8 cellular contexts compared by ENCODE assay signal in genomic region chr15:41331281-41331680, GRCh38. TPM values are rescaled to one million over a fixed set of nuclear protein-coding genes. Genes with fewer than 3 reads are reported as not detected.
DNase-seq lines count a peak whose midpoint lies in the region; ATAC-seq and TF ChIP-seq lines count a peak whose summit lies in the region.

No MANE protein-coding gene starts in this region.

- H3K9me3 ChIP-seq in mucosa of rectum (ENCODE audit: control insufficient read depth in 2 of 2, low read length in 2 of 2), result no peaks in the 10 kb centered on the region

- H3K27me3 ChIP-seq in BJ (ENCODE audit: control insufficient read depth, insufficient read depth, low read length), result no peaks in the 10 kb centered on the region
- no peaks in the 10 kb centered on the region for H3K27me3 ChIP-seq in mucosa of rectum (ENCODE audit: control insufficient read depth in 2 of 2, insufficient read depth in 2 of 2, low read length in 2 of 2)

- H3K27ac Mint-ChIP-seq in HFFc6, result peak overlapping the region; percentile 98
- H3K27ac Mint-ChIP-seq in activated T-helper 17 cell treated with anti-CD3 and anti-CD28 coated beads, Interleukin-2, amount 50 U/mL, for 72 hours, result peak overlapping the region; percentile 93

- CTCF ChIA-PET in BJ (lab: Yijun Ruan, JAX), result interaction anchor here (0.7 to 2.7 kb wide), 3 partner anchors 14 to 427 kb away, joined by 3 to 16 read pairs (median 3); no protein-coding TSS in a partner anchor

- peak overlapping the region; percentile 99 for H3K4me3 Mint-ChIP-seq in HFFc6
- peak overlapping the region; percentile 95 for H3K4me3 Mint-ChIP-seq in activated T-helper 17 cell treated with anti-CD3 and anti-CD28 coated beads, Interleukin-2, amount 50 U/mL, for 72 hours

- DNase-seq in BJ (ENCODE audit: low read depth) (no peak), HFFc6 (no peak), NOMO-1 (lab: John Stamatoyannopoulos, UW; ENCODE audit: unreplicated experiment in 2 of 2) (no peak), SIG-M5 treated with dmso at 0.1 percent for 504 hours (lab: John Stamatoyannopoulos, UW; ENCODE audit: unreplicated experiment) (no peak)

- peaks cover 6 to 15% of the 10 kb centered on the region in 2 donors for H3K4me1 ChIP-seq in mucosa of rectum (ENCODE audit: control insufficient read depth in 2 of 2, insufficient read depth in 2 of 2, low read length in 2 of 2)

- peaks cover 21% of the 10 kb centered on the region for H3K4me1 Mint-ChIP-seq in HFFc6 (ENCODE audit: low read depth)
- peaks cover 10% of the 10 kb centered on the region for H3K4me1 Mint-ChIP-seq in activated T-helper 17 cell treated with anti-CD3 and anti-CD28 coated beads, Interleukin-2, amount 50 U/mL, for 72 hours

- no peak overlapping the region for H3K27ac ChIP-seq in mucosa of rectum (ENCODE audit: low read depth in 2 of 2, low read length in 2 of 2)

- POLR2A ChIA-PET in BJ (lab: Charles Lee), result no interaction called here

- H3K4me3 ChIP-seq in BJ (ENCODE audit: low read depth, low read length) (peak overlapping the region; percentile 68; the same call in 1 of the 2 replicates), mucosa of rectum (ENCODE audit: low read length in 2 of 2) (peak overlapping the region; percentile 41 to 94)

- no peaks in the 10 kb centered on the region for H3K36me3 ChIP-seq in BJ (ENCODE audit: control insufficient read depth, insufficient read depth, low read length)
- no peaks in the 10 kb centered on the region for H3K36me3 ChIP-seq in mucosa of rectum (ENCODE audit: control insufficient read depth in 2 of 2, insufficient read depth in 2 of 2, low read length in 2 of 2)

- H3K9ac ChIP-seq in mucosa of rectum (ENCODE audit: low read depth in 1 of 2, low read length in 2 of 2), result peak overlapping the region; percentile 17 to 75

- peaks cover 6% of the 10 kb centered on the region; the same call in 1 of the 2 replicates for H3K27me3 Mint-ChIP-seq in HFFc6 (ENCODE audit: insufficient read depth)
- H3K27me3 Mint-ChIP-seq in activated T-helper 17 cell treated with anti-CD3 and anti-CD28 coated beads, Interleukin-2, amount 50 U/mL, for 72 hours, result no peaks in the 10 kb centered on the region

- peaks cover 16% of the 10 kb centered on the region; the same call in 1 of the 2 replicates for H3K36me3 Mint-ChIP-seq in HFFc6 (ENCODE audit: low read depth)
- H3K36me3 Mint-ChIP-seq in activated T-helper 17 cell treated with anti-CD3 and anti-CD28 coated beads, Interleukin-2, amount 50 U/mL, for 72 hours (ENCODE audit: low read depth), result peaks cover 30% of the 10 kb centered on the region

- ATAC-seq in activated T-helper 17 cell treated with anti-CD3 and anti-CD28 coated beads, Interleukin-2, amount 50 U/mL, for 72 hours (replicated peaks), result no peak
- ATAC-seq in activated CD4-positive, CD25-positive, alpha-beta regulatory T cell treated with anti-CD3 and anti-CD28 coated beads, Interleukin-2, amount 50 U/mL, for 24 hours, result no peak
- ATAC-seq in GM21717 (IDR thresholded peaks at IDR 0.05; ENCODE audit: unreplicated experiment), result no peak

- no peaks in the 10 kb centered on the region; the same call in 1 of the 2 replicates for H3K9me3 Mint-ChIP-seq in HFFc6
- no peaks in the 10 kb centered on the region for H3K9me3 Mint-ChIP-seq in activated T-helper 17 cell treated with anti-CD3 and anti-CD28 coated beads, Interleukin-2, amount 50 U/mL, for 72 hours

- TF ChIP-seq CTCF in BJ (IDR thresholded peaks at IDR 0.05; ENCODE audit: insufficient read depth, low read depth, low read length), result no peak
- TF ChIP-seq CTCF in HFFc6 (IDR thresholded peaks at IDR 0.05), result no peak

RNA-seq across cellular contexts. Expression of gene OIP5, which starts 1.1 kb away (rescaled TPM):
- 4.0 and 5.6 TPM in 2 replicates for polyA plus RNA-seq in BJ (2011; rRNA removed)
- polyA minus RNA-seq in BJ (2011; rRNA and poly(A)+ RNA removed), result 1.2 and 1.8 TPM in 2 replicates
- 1 to 10 TPM; 4.1 to 8.0 (median 7.1) TPM for total RNA-seq in HFFc6 (2021; fragmentation: NEBNext Ultra II Directional; extraction: Animal tissue kit (Norgen Biotek cat#: 25700))
- 10 to 100 TPM in 1 of 2 donors, 1 to 10 TPM in 1; 9.2 to 13.6 TPM for total RNA-seq in activated T-helper 17 cell treated with anti-CD3 and anti-CD28 coated beads, Interleukin-2, amount 50 U/mL, for 72 hours

RNA-seq across cellular contexts. Expression of gene NUSAP1, which starts 1.4 kb away (rescaled TPM):
- polyA plus RNA-seq in BJ (2011; rRNA removed), result 77.4 and 102 TPM in 2 replicates
- polyA minus RNA-seq in BJ (2011; rRNA and poly(A)+ RNA removed), result 47.0 and 47.8 TPM in 2 replicates
- total RNA-seq in HFFc6 (2021; fragmentation: NEBNext Ultra II Directional; extraction: Animal tissue kit (Norgen Biotek cat#: 25700)), result 10 to 100 TPM; 30.9 to 69.0 (median 63.6) TPM
- 100 to 1,000 TPM; 201 to 270 TPM for total RNA-seq in activated T-helper 17 cell treated with anti-CD3 and anti-CD28 coated beads, Interleukin-2, amount 50 U/mL, for 72 hours
